Comparison of ENCODE assay signal across 9 cellular contexts in genomic region chr19:33798701-33799111, GRCh38. TPM values are rescaled to one million over a fixed set of nuclear protein-coding genes. Genes with fewer than 3 reads are reported as not detected.
DNase-seq lines count a peak whose midpoint lies in the region; ATAC-seq and TF ChIP-seq lines count a peak whose summit lies in the region.
"Had no signal": no experiment of that assay in that cellular context is flagged by ENCODE, and none has a peak within 500 bp of the region (broad histone marks: within the 10 kb centered on the region; RNA-seq: fewer than 3 reads in every experiment).

No MANE protein-coding gene starts in this region.

- no peak for TF ChIP-seq CTCF in sigmoid colon (IDR thresholded peaks at IDR 0.05)

- H3K36me3 ChIP-seq in ES-I3 (ENCODE audit: insufficient read depth, low read length) (peaks cover 6% of the 10 kb centered on the region; the same call in 1 of the 2 replicates), iPS-15b (ENCODE audit: control insufficient read depth, insufficient read depth, low read length) (peaks cover 21% of the 10 kb centered on the region), sigmoid colon (peaks cover 0 to 24% (median 13%) of the 10 kb centered on the region in 4 donors)

- peaks cover 17% of the 10 kb centered on the region for H3K4me1 ChIP-seq in ES-I3 (ENCODE audit: insufficient read depth, low read length)
- H3K4me1 ChIP-seq in iPS-15b (ENCODE audit: control insufficient read depth, insufficient read depth, low read length), result peaks cover 12% of the 10 kb centered on the region
- peaks cover 0 to 53% (median 47%) of the 10 kb centered on the region in 4 donors for H3K4me1 ChIP-seq in sigmoid colon

- peak overlapping the region; percentile 42 for H3K4me3 ChIP-seq in iPS-15b (ENCODE audit: low read depth, low read length)
- H3K4me3 ChIP-seq in sigmoid colon, result peak overlapping the region; percentile 55 to 95 (median 89)

- TF ChIP-seq POLR2A in sigmoid colon (IDR thresholded peaks at IDR 0.05), result no peak

- H3K27ac ChIP-seq in sigmoid colon, result peak overlapping the region; percentile 94 to 97 (median 96)

- H3K9ac ChIP-seq in ES-I3 (ENCODE audit: low read depth, low read length) (peak overlapping the region; percentile 80), iPS-15b (ENCODE audit: low read depth, low read length) (peak overlapping the region; percentile 0)

- WGBS in sigmoid colon, 2 donors, result 77 to 80% methylated on average over 10 of the region's 10 CpGs

- ATAC-seq in GM21619 (IDR thresholded peaks at IDR 0.05; ENCODE audit: unreplicated experiment), result no peak

- no peak for TF ChIP-seq EP300 in sigmoid colon (IDR thresholded peaks at IDR 0.05)

- H3K9me3 ChIP-seq in ES-I3 (ENCODE audit: control insufficient read depth, insufficient read depth, low read length), result no peaks in the 10 kb centered on the region
- no peaks in the 10 kb centered on the region for H3K9me3 ChIP-seq in iPS-15b (ENCODE audit: control insufficient read depth, insufficient read depth, low read length)
- no peaks in the 10 kb centered on the region for H3K9me3 ChIP-seq in sigmoid colon

- DNase-seq in astrocyte of the hippocampus (ENCODE audit: low read depth, low spot score), result peak; percentile 46
- no peak for DNase-seq in sigmoid colon
- no peak for DNase-seq in SKM-1 (lab: John Stamatoyannopoulos, UW; ENCODE audit: unreplicated experiment)
- no peak for DNase-seq in HuH-7 (ENCODE audit: low spot score)
- no peak for DNase-seq in NCI-H446 (lab: John Stamatoyannopoulos, UW)
- DNase-seq: NCI-H146 had no signal

- intact Hi-C loops in sigmoid colon (cut with DNase I), result loop anchor here (5.0 kb wide), 1 partner anchor 349 kb away; no protein-coding TSS in a partner anchor

- peaks cover 2% of the 10 kb centered on the region for H3K27me3 ChIP-seq in iPS-15b (ENCODE audit: control insufficient read depth, insufficient read depth, low read length)
- no peaks in the 10 kb centered on the region for H3K27me3 ChIP-seq in sigmoid colon

RNA-seq across cellular contexts. Expression of gene KCTD15, which starts 2.0 kb away (rescaled TPM):
- total RNA-seq in sigmoid colon, result 100 to 1,000 TPM in 1 of 4 donors, 10 to 100 TPM in 3; 52.8 to 132 (median 75.8) TPM
- 10 to 100 TPM in 1 of 3 donors, 1 to 10 TPM in 2; 3.0 to 13.9 (median 4.2) TPM for polyA plus RNA-seq in sigmoid colon
